In the genomic region with DNA sequence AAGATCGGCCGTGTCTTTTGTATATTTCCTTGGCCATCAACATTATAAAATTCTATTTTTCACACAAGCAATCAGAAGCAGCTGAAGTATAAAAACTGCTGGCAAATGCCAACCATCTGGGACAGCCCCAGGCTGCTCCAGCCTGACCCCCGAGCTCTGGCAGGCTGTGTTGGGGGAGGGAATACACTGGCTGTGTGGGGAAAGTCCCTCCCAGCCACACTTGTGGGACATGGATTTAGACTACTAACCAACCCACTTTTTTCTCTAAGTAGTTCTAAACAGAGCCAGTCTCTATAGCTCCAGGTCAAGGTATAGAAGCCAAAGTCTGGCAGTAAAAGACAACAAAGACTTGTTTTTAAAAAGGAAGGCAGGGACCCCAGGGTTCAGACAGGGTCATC, we compare ENCODE assay signal across 2 cellular contexts.
TF ChIP-seq lines count a peak whose summit lies in the region.

No MANE protein-coding gene starts in this region.

TF ChIP-seq in IMR-90, 13 proteins besides CTCF, POLR2A, EP300 and RAD21:
- TF ChIP-seq BHLHE40 (IDR thresholded peaks at IDR 0.05; ENCODE audit: low read depth, low read length) (no peak), SMC3 (IDR thresholded peaks at IDR 0.05; ENCODE audit: low read depth, low read length) (no peak), CEBPB (IDR thresholded peaks at IDR 0.05; ENCODE audit: low read depth, low read length) (no peak), NFE2L2 (IDR thresholded peaks at IDR 0.05; ENCODE audit: low read depth, low read length) (no peak), MXI1 (IDR thresholded peaks at IDR 0.05; ENCODE audit: borderline replicate concordance, low read depth, low read length) (no peak), USF2 (IDR thresholded peaks at IDR 0.05; ENCODE audit: low read depth, low read length) (no peak)
TF ChIP-seq in IMR-90: peak in this region for 0.

TF ChIP-seq in GM12878, 131 proteins besides CTCF, POLR2A, EP300 and RAD21:
- TF ChIP-seq RCOR1 (conservative IDR thresholded peaks at IDR 0.05; ENCODE audit: low read depth, low read length) (no peak), SIN3A (IDR thresholded peaks at IDR 0.05; ENCODE audit: low read depth, low read length) (no peak), NFYA (IDR thresholded peaks at IDR 0.05; ENCODE audit: borderline replicate concordance, low read depth, low read length) (no peak), RB1 (IDR thresholded peaks at IDR 0.05; ENCODE audit: borderline replicate concordance) (no peak), SUPT20H (IDR thresholded peaks at IDR 0.05; ENCODE audit: borderline replicate concordance, control insufficient read depth, low read depth, low read length) (no peak), GATAD2B (conservative IDR thresholded peaks at IDR 0.05; ENCODE audit: low read depth) (no peak), ASH2L (IDR thresholded peaks at IDR 0.05; ENCODE audit: borderline replicate concordance, low read depth) (no peak), NR2C2 (IDR thresholded peaks at IDR 0.05; ENCODE audit: borderline replicate concordance, control insufficient read depth, insufficient read length, low read depth) (no peak), EED (IDR thresholded peaks at IDR 0.05; ENCODE audit: low read depth) (no peak), SPI1 (IDR thresholded peaks at IDR 0.05; ENCODE audit: borderline replicate concordance, insufficient read depth, low read depth, low read length) (no peak), STAT3 (IDR thresholded peaks at IDR 0.05; ENCODE audit: low read depth, low read length) (no peak)
- TF ChIP-seq, protein P1, sequence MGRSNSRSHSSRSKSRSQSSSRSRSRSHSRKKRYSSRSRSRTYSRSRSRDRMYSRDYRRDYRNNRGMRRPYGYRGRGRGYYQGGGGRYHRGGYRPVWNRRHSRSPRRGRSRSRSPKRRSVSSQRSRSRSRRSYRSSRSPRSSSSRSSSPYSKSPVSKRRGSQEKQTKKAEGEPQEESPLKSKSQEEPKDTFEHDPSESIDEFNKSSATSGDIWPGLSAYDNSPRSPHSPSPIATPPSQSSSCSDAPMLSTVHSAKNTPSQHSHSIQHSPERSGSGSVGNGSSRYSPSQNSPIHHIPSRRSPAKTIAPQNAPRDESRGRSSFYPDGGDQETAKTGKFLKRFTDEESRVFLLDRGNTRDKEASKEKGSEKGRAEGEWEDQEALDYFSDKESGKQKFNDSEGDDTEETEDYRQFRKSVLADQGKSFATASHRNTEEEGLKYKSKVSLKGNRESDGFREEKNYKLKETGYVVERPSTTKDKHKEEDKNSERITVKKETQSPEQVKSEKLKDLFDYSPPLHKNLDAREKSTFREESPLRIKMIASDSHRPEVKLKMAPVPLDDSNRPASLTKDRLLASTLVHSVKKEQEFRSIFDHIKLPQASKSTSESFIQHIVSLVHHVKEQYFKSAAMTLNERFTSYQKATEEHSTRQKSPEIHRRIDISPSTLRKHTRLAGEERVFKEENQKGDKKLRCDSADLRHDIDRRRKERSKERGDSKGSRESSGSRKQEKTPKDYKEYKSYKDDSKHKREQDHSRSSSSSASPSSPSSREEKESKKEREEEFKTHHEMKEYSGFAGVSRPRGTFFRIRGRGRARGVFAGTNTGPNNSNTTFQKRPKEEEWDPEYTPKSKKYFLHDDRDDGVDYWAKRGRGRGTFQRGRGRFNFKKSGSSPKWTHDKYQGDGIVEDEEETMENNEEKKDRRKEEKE (IDR thresholded peaks at IDR 0.05) = no peak
